In the genomic region with DNA sequence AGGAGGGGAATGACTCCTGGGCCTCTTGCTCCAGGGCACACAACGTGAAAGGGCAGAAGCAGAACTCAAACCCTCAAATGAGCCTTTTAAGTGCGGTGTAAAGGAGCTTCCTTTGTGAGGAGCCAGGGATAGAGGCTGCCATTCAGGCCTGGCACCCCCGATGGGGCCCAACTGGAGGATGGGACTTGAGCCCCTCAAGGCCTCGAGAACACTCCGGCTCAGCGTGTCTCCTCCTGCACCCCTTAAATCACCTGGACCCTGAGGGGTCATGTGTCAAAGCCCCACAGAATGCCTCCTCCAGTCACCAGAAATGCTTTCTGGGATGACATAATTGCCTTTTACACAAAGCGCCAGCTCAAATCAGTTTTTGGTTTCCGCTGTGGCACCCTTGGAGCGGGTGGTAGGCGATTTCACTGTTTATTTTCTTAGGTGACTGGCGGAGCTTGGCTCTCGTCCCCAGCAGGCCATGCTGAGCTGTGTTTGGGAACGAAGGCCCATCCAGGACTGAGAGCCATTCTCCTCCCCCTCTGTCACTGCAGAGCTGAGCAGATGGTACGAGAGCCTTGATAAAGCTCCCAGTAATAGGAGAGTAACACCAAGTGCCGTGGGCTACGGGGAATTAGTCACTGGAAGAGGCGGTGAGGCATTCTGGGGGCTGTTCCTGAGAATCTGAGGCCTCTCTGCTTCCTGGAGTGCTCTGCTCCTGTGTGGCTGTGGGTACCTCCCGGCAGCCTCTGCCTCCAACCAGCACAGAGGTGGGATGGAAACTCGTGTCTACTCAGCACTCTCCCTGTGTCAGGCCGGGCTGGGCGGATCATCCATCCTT, we compare ENCODE assay signal across 14 cellular contexts.
DNase-seq lines count a peak whose midpoint lies in the region; ATAC-seq, FAIRE-seq and TF ChIP-seq lines count a peak whose summit lies in the region.
"Had no signal": no experiment of that assay in that cellular context is flagged by ENCODE, and none has a peak within 500 bp of the region (broad histone marks: within the 10 kb centered on the region; RNA-seq: fewer than 3 reads in every experiment).

No MANE protein-coding gene starts in this region.

- H2BK15ac ChIP-seq in IMR-90 (ENCODE audit: low read depth, low read length), result no peak overlapping the region

- no peaks in the 10 kb centered on the region for H3K27me3 ChIP-seq in BE2C
- H3K27me3 ChIP-seq in IMR-90 (ENCODE audit: control insufficient read depth, insufficient read depth, low read length), result no peaks in the 10 kb centered on the region
- H3K27me3 ChIP-seq in upper lobe of left lung, result no peaks in the 10 kb centered on the region
- H3K27me3 ChIP-seq: adrenal gland had no signal

- no peak overlapping the region for H3K56ac ChIP-seq in IMR-90 (ENCODE audit: extremely low read depth, insufficient read depth, low read length)

- in situ Hi-C loops in IMR-90 (cut with MboI; ENCODE audit: low sequenced_read_pairs), result no loop called here

- no peak for TF ChIP-seq EP300 in upper lobe of left lung (IDR thresholded peaks at IDR 0.05)

- peak overlapping the region; percentile 55 for H2AK9ac ChIP-seq in IMR-90 (replicated peaks; ENCODE audit: low read depth, low read length, poor library complexity)

- H3K9me3 ChIP-seq in BE2C, result no peaks in the 10 kb centered on the region
- H3K9me3 ChIP-seq in IMR-90 (ENCODE audit: control insufficient read depth, insufficient read depth, low read length), result no peaks in the 10 kb centered on the region
- H3K9me3 ChIP-seq in upper lobe of left lung, result no peaks in the 10 kb centered on the region
- H3K9me3 ChIP-seq: adrenal gland had no signal

- H3K27ac ChIP-seq in IMR-90 (ENCODE audit: insufficient read depth, low read length) (no peak overlapping the region), upper lobe of left lung (no peak overlapping the region)
- H3K27ac ChIP-seq: parathyroid adenoma had no signal

- H2BK120ac ChIP-seq in IMR-90 (ENCODE audit: low read depth, low read length), result no peak overlapping the region

- H3K36me3 Mint-ChIP-seq in activated naive CD4-positive, alpha-beta T cell treated with anti-CD3 and anti-CD28 coated beads, Interleukin-2, amount 50 U/mL, for 72 hours, result no peaks in the 10 kb centered on the region

- no peaks in the 10 kb centered on the region for H3K79me1 ChIP-seq in IMR-90 (ENCODE audit: low read depth in 1 of 2, low read length in 2 of 2)

- H2AFZ ChIP-seq in IMR-90 (replicated peaks; ENCODE audit: low read length, poor library complexity), result peak overlapping the region; percentile 58
- H2AFZ ChIP-seq: parathyroid adenoma had no signal

- DNase-seq in BE2C, result peak; percentile 46
- DNase-seq in IMR-90, result peak; percentile 6
- peak; percentile 62 for DNase-seq in mesenteric fat pad (ENCODE audit: low spot score)
- no peak for DNase-seq in NCI-H748 treated with DMSO at 0.1 percent for 48 hours (lab: John Stamatoyannopoulos, UW)
- no peak for DNase-seq in activated naive CD4-positive, alpha-beta T cell treated with anti-CD3 and anti-CD28 coated beads, Interleukin-2, amount 50 U/mL, for 72 hours (ENCODE audit: low spot score in 2 of 2)
- no peak for DNase-seq in upper lobe of left lung
- no peak for DNase-seq in GM12892 (ENCODE audit: insufficient read length)
- DNase-seq: activated B cell treated with CpG ODN at 0.5 μM for 24 hours, NCI-H1048 had no signal

- H3K14ac ChIP-seq in IMR-90 (replicated peaks; ENCODE audit: low read depth, low read length), result no peak overlapping the region

- no peak overlapping the region for H3K4me2 ChIP-seq in IMR-90 (ENCODE audit: low read depth, low read length)

- 56% methylated on average over 3 of the region's 21 CpGs; no CpG with 5 or more reads in 1 of the 2 experiments for WGBS in IMR-90 (ENCODE audit: extremely low coverage in 2 of 2, insufficient read length in 1 of 2), 2 experiments
- 52 to 63% methylated on average over 11 to 21 of the region's 21 CpGs for WGBS in upper lobe of left lung, 2 donors

- CTCF ChIA-PET in IMR-90 (lab: Yijun Ruan, JAX), result no interaction called here

- no peaks in the 10 kb centered on the region for H3K9me3 Mint-ChIP-seq in activated naive CD4-positive, alpha-beta T cell treated with anti-CD3 and anti-CD28 coated beads, Interleukin-2, amount 50 U/mL, for 72 hours
- H3K9me3 Mint-ChIP-seq: activated B cell treated with CpG ODN at 0.5 μM for 24 hours had no signal

- H2AK5ac ChIP-seq in IMR-90 (ENCODE audit: low read depth, low read length), result no peak overlapping the region

- BruUV-seq in IMR-90 (replicated peaks; lab: Mats Ljungman, UMichigan), result no TSS peak

- H2BK5ac ChIP-seq in IMR-90 (ENCODE audit: low read depth, low read length, poor library complexity, severe bottlenecking), result no peak overlapping the region

- H3K18ac ChIP-seq in IMR-90 (ENCODE audit: low read depth, low read length), result no peak overlapping the region

- intact Hi-C loops in IMR-90 (cut with micrococcal nuclease), result no loop called here

- no peak for TF ChIP-seq CTCF in BE2C (IDR thresholded peaks at IDR 0.05; ENCODE audit: low read depth, low read length)
- TF ChIP-seq CTCF in IMR-90 (conservative IDR thresholded peaks at IDR 0.05; ENCODE audit: low read depth, low read length), result no peak
- no peak for TF ChIP-seq CTCF in upper lobe of left lung (IDR thresholded peaks at IDR 0.05)

- no peaks in the 10 kb centered on the region for H3K9me1 ChIP-seq in IMR-90 (ENCODE audit: insufficient read depth, low read length)

- H3K27ac Mint-ChIP-seq in activated naive CD4-positive, alpha-beta T cell treated with anti-CD3 and anti-CD28 coated beads, Interleukin-2, amount 50 U/mL, for 72 hours, result no peak overlapping the region
- H3K27ac Mint-ChIP-seq: activated B cell treated with CpG ODN at 0.5 μM for 24 hours had no signal

- H4K8ac ChIP-seq in IMR-90 (ENCODE audit: low read depth in 2 of 2, low read length in 2 of 2), result no peak overlapping the region

- H3K4me1 ChIP-seq in BE2C (peaks cover 3% of the 10 kb centered on the region; the same call in 1 of the 2 replicates), IMR-90 (ENCODE audit: control insufficient read depth, insufficient read depth, low read length) (no peaks in the 10 kb centered on the region), upper lobe of left lung (no peaks in the 10 kb centered on the region)
- H3K4me1 ChIP-seq: adrenal gland, parathyroid adenoma had no signal

- no peak for TF ChIP-seq RAD21 in IMR-90 (IDR thresholded peaks at IDR 0.05; ENCODE audit: low read length)

- H2BK20ac ChIP-seq in IMR-90 (ENCODE audit: low read depth, low read length), result no peak overlapping the region

- no peaks in the 10 kb centered on the region for H4K20me1 ChIP-seq in IMR-90 (ENCODE audit: insufficient read depth, low read length)

- no peak for FAIRE-seq in GM12892 (lab: Jason Lieb, UNC)
- FAIRE-seq: HepG2, urothelium cell line had no signal

- no peak overlapping the region for H4K91ac ChIP-seq in IMR-90 (ENCODE audit: insufficient read depth, low read depth, low read length)

- H3K9ac ChIP-seq in IMR-90 (ENCODE audit: low read depth, low read length), result no peak overlapping the region
- H3K9ac ChIP-seq: parathyroid adenoma had no signal

- no peak overlapping the region for H3K23ac ChIP-seq in IMR-90 (ENCODE audit: low read depth, low read length)

- no peak overlapping the region for H3K4ac ChIP-seq in IMR-90 (ENCODE audit: low read depth, low read length)

- no peak overlapping the region for H3K4me3 ChIP-seq in BE2C (ENCODE audit: low read depth, low read length)
- H3K4me3 ChIP-seq in IMR-90 (ENCODE audit: insufficient read depth, low read depth, low read length), result no peak overlapping the region
- no peak overlapping the region for H3K4me3 ChIP-seq in upper lobe of left lung
- H3K4me3 ChIP-seq: adrenal gland had no signal

- POLR2A ChIA-PET in IMR-90 (lab: Charles Lee; ENCODE audit: unreplicated experiment), result no interaction called here

- no peak overlapping the region for H4K5ac ChIP-seq in IMR-90 (ENCODE audit: low read depth, low read length)

- ATAC-seq in IMR-90 (ENCODE audit: low read depth) (peak; percentile 24; the same call in 1 of the 2 replicates), SK-N-SH treated with all-trans-retinoic acid at 6 μM for 48 hours (peak; percentile 22; the same call in 1 of the 3 replicates), upper lobe of left lung (ENCODE audit: low FRiP score in 2 of 2) (no peak)
- no peak for ATAC-seq in activated naive CD4-positive, alpha-beta T cell treated with anti-CD3 and anti-CD28 coated beads, Interleukin-2, amount 50 U/mL, for 72 hours
- ATAC-seq: HepG2 had no signal

- no peak for TF ChIP-seq POLR2A in IMR-90 (IDR thresholded peaks at IDR 0.05; ENCODE audit: low read depth, low read length)
- TF ChIP-seq POLR2A in upper lobe of left lung (IDR thresholded peaks at IDR 0.05), result no peak
- no peak for TF ChIP-seq POLR2A in GM12892 (IDR thresholded peaks at IDR 0.05; ENCODE audit: low read depth, low read length)

- dilution Hi-C loops in IMR-90 (cut with HindIII; ENCODE audit: low sequenced_read_pairs, unreplicated experiment), result no loop called here

- H3K36me3 ChIP-seq in BE2C (no peaks in the 10 kb centered on the region), IMR-90 (ENCODE audit: control insufficient read depth, insufficient read depth, low read length) (no peaks in the 10 kb centered on the region), upper lobe of left lung (no peaks in the 10 kb centered on the region)
- H3K36me3 ChIP-seq: adrenal gland had no signal

TF ChIP-seq in IMR-90, 13 proteins besides CTCF, POLR2A, EP300 and RAD21:
- TF ChIP-seq, protein P1, sequence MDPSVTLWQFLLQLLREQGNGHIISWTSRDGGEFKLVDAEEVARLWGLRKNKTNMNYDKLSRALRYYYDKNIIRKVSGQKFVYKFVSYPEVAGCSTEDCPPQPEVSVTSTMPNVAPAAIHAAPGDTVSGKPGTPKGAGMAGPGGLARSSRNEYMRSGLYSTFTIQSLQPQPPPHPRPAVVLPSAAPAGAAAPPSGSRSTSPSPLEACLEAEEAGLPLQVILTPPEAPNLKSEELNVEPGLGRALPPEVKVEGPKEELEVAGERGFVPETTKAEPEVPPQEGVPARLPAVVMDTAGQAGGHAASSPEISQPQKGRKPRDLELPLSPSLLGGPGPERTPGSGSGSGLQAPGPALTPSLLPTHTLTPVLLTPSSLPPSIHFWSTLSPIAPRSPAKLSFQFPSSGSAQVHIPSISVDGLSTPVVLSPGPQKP (IDR thresholded peaks at IDR 0.05; ENCODE audit: borderline replicate concordance, low read depth, low read length), result no peak
- no peak for TF ChIP-seq SMC3 (IDR thresholded peaks at IDR 0.05; ENCODE audit: low read depth, low read length)
TF ChIP-seq in IMR-90: peak in this region for 0.

TF ChIP-seq in SK-N-SH treated with all-trans-retinoic acid at 6 μM for 48 hours, 23 proteins besides CTCF, POLR2A, EP300 and RAD21:
- TF ChIP-seq ZNF565 (CRISPR knock-in tag; conservative IDR thresholded peaks at IDR 0.05; ENCODE audit: low read depth) (no peak), CSDC2 (CRISPR knock-in tag; IDR thresholded peaks at IDR 0.05) (no peak)

Comparison
In these comparisons a context has a peak if more than half of its experiments do, and no peak if none do; other contexts are left out.
1. DNase-seq: peak in BE2C (single experiment), IMR-90 (single experiment) and mesenteric fat pad (single experiment); none in NCI-H748 treated with DMSO at 0.1 percent for 48 hours (single experiment), activated naive CD4-positive, alpha-beta T cell treated with anti-CD3 and anti-CD28 coated beads, Interleukin-2, amount 50 U/mL, for 72 hours (0 of 2), upper lobe of left lung (0 of 2) and GM12892 (single experiment).
2. ATAC-seq: peak in IMR-90 (single experiment) and SK-N-SH treated with all-trans-retinoic acid at 6 μM for 48 hours (single experiment); none in activated naive CD4-positive, alpha-beta T cell treated with anti-CD3 and anti-CD28 coated beads, Interleukin-2, amount 50 U/mL, for 72 hours (0 of 2) and upper lobe of left lung (0 of 2).